In genomic region chr2:210002158-210003157, GRCh38 we compare ENCODE assay signal across 8 cellular contexts. TPM values are rescaled to one million over a fixed set of nuclear protein-coding genes. Genes with fewer than 3 reads are reported as not detected.
A peak's percentile ranks its signal among the peaks of the same experiment; 100 is the strongest.
DNase-seq lines count a peak whose midpoint lies in the region; ATAC-seq and TF ChIP-seq lines count a peak whose summit lies in the region.

Gene RPE, plus strand, starts transcription at chr2:210002638. Its CDS starts 24 bp downstream, at chr2:210002662.

- intact Hi-C loops in colonic mucosa (cut with DNase I) = loop anchor here (10.0 kb wide), 1 partner anchor 172 kb away; the partner anchor contains the start of gene KANSL1L

- ATAC-seq in HG03460 (IDR thresholded peaks at IDR 0.05; ENCODE audit: unreplicated experiment) = peak; percentile 99

- H3K4me3 ChIP-seq in BE2C (ENCODE audit: low read depth, low read length) = peak within 1 kb of the TSS; percentile 87
- peak within 1 kb of the TSS; percentile 74 for H3K4me3 ChIP-seq in colonic mucosa

- H3K9me3 ChIP-seq in BE2C (no peaks in the 10 kb centered on the region), colonic mucosa (no peaks in the 10 kb centered on the region)

- H3K9ac ChIP-seq in colonic mucosa (ENCODE audit: low read depth in 2 of 2, low read length in 2 of 2) = peak within 1 kb of the TSS; percentile 76 to 86

- peaks cover 3% of the 10 kb centered on the region for H3K36me3 ChIP-seq in BE2C
- H3K36me3 ChIP-seq in colonic mucosa = no peaks in the 10 kb centered on the region

- H3K27ac ChIP-seq in colonic mucosa = peak within 1 kb of the TSS; percentile 48

- H3K4me1 ChIP-seq in BE2C = peaks cover 4% of the 10 kb centered on the region; the same call in 1 of the 2 replicates
- no peaks in the 10 kb centered on the region for H3K4me1 ChIP-seq in colonic mucosa

- no peaks in the 10 kb centered on the region for H3K27me3 ChIP-seq in BE2C
- H3K27me3 ChIP-seq in colonic mucosa = no peaks in the 10 kb centered on the region

- DNase-seq in BE2C (peak; percentile 98), GM19240 (ENCODE audit: insufficient read length, low spot score) (peak; percentile 61), NCI-H526 (lab: John Stamatoyannopoulos, UW) (peak; percentile 85 to 98), colonic mucosa (peak; percentile 98), kidney tubule cell (ENCODE audit: low spot score) (peak; percentile 95)
- peak; percentile 99 for DNase-seq in activated CD4-positive, alpha-beta T cell treated with anti-CD3 and anti-CD28 coated beads for 48 hours
- peak; percentile 94 to 97 (median 96) for DNase-seq in stimulated activated CD4-positive, alpha-beta T cell treated with anti-CD3 and anti-CD28 coated beads, Interleukin-1b, Interleukin-23, amount 100 ng/mL, for 24 hours (ENCODE audit: low read depth in 4 of 4, low spot score in 1 of 4)

- TF ChIP-seq CTCF in BE2C (IDR thresholded peaks at IDR 0.05; ENCODE audit: low read depth, low read length) = no peak
- no peak for TF ChIP-seq CTCF in colonic mucosa (IDR thresholded peaks at IDR 0.05)

RNA-seq across cellular contexts. Expression of gene RPE, which starts in this region (rescaled TPM):
- 58.5 TPM for polyA plus RNA-seq in BE2C (2012; ENCODE audit: insufficient read depth, insufficient read length, low read depth)
- total RNA-seq in colonic mucosa = 10 to 100 TPM; 47.5 to 71.6 TPM

Comparison
In these comparisons a context has a peak if more than half of its experiments do, and no peak if none do; other contexts are left out.
1. Peak in every context shown above with its lines: DNase-seq, ATAC-seq, H3K4me3 ChIP-seq and H3K27ac ChIP-seq.